In the genomic region with DNA sequence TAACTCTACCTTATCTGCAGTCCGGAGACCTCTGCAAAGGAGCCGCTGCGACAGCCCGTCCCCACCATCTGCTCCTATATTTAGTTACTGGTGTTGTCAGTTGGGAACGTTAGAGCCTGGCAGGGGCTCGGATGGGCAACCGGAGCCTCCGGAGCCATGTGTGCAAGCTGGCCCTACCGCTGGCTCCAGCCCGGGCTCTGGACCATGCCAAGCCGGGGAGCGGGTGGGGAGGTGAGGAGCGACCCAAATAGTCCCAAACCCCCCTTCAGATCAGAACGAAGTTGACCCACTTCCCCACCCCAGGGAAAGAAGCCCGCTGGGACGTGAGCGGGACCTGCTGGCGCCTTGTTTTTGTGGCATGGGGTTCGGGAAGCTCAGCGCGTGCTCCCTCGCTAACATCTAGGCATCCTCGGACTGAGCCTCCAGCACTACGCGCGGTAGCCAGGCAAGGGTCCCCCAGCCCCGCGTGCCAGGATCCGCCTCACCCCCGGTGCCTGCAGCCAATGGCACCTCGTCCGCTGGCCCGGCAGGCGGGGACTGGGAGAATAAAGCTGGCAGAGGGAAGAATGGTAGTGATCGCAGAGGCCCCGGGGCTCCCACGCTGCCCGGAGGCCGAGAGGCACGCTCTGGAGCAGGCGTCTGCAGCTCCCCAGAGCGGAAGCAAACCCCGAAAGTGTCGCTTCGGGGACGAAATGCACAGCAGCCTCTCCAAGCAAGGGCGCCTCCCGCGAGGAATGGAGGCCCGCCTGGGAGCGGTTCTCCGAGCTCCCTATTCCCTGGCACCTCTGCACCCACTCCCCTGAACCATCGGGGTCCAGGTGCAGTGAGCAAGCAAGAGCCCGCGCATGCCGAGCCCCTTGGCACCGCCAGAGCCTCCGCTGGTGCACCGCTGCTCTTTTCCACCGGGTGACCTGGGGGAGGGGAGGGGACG, we compare ENCODE assay signal across 1 cellular context.
TF ChIP-seq lines count a peak whose summit lies in the region.

No MANE protein-coding gene starts in this region.

TF ChIP-seq in K562, 482 proteins besides CTCF, POLR2A, EP300 and RAD21 (continued from another document and continues in another):
- TF ChIP-seq REST (CRISPR knock-in tag; IDR thresholded peaks at IDR 0.05; ENCODE audit: low read depth) (no peak), ZNF133 (CRISPR knock-in tag; IDR thresholded peaks at IDR 0.05) (no peak), HOMEZ (CRISPR knock-in tag; IDR thresholded peaks at IDR 0.05) (no peak; the same call in 1 of the 2 replicates), C11orf30 (IDR thresholded peaks at IDR 0.05; ENCODE audit: low read depth) (no peak), MEF2A (IDR thresholded peaks at IDR 0.05; ENCODE audit: control insufficient read depth, low read depth, low read length) (no peak), ZBTB49 (CRISPR knock-in tag; IDR thresholded peaks at IDR 0.05; ENCODE audit: borderline replicate concordance) (no peak), ZKSCAN1 (IDR thresholded peaks at IDR 0.05; ENCODE audit: low read depth, low read length) (no peak), MGA (IDR thresholded peaks at IDR 0.05) (0 out of 2 replicates have a peak, but pooled peaks have one; percentile 60), BRD4 (IDR thresholded peaks at IDR 0.05) (no peak), THRA (IDR thresholded peaks at IDR 0.05) (no peak), SMARCC2 (IDR thresholded peaks at IDR 0.05; ENCODE audit: low read depth) (no peak), HMGN3 (IDR thresholded peaks at IDR 0.05; ENCODE audit: borderline replicate concordance, extremely low read depth, insufficient read length, low read depth, low read length) (peak; percentile 21), GABPB1 (CRISPR knock-in tag; IDR thresholded peaks at IDR 0.05) (no peak), ZEB2 (IDR thresholded peaks at IDR 0.05) (no peak), RBFOX2 (IDR thresholded peaks at IDR 0.05; ENCODE audit: low read depth, low read length) (no peak), ZNF561 (CRISPR knock-in tag; conservative IDR thresholded peaks at IDR 0.05) (no peak), BCOR (IDR thresholded peaks at IDR 0.05) (peak; percentile 47; the same call in 1 of the 2 replicates), EP400 (IDR thresholded peaks at IDR 0.05) (no peak), RBM25 (IDR thresholded peaks at IDR 0.05; ENCODE audit: low read depth, low read length, severe bottlenecking) (no peak), MIER1 (IDR thresholded peaks at IDR 0.05; ENCODE audit: low read depth) (0 out of 2 replicates have a peak, but pooled peaks have one; percentile 35), ZNF717 (CRISPR knock-in tag; IDR thresholded peaks at IDR 0.05) (no peak)
- TF ChIP-seq, protein P1, sequence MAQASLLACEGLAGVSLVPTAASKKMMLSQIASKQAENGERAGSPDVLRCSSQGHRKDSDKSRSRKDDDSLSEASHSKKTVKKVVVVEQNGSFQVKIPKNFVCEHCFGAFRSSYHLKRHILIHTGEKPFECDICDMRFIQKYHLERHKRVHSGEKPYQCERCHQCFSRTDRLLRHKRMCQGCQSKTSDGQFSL (CRISPR knock-in tag; IDR thresholded peaks at IDR 0.05), result no peak
- TF ChIP-seq, protein P1 (tag; IDR thresholded peaks at IDR 0.05), result no peak
- TF ChIP-seq, protein P2, sequence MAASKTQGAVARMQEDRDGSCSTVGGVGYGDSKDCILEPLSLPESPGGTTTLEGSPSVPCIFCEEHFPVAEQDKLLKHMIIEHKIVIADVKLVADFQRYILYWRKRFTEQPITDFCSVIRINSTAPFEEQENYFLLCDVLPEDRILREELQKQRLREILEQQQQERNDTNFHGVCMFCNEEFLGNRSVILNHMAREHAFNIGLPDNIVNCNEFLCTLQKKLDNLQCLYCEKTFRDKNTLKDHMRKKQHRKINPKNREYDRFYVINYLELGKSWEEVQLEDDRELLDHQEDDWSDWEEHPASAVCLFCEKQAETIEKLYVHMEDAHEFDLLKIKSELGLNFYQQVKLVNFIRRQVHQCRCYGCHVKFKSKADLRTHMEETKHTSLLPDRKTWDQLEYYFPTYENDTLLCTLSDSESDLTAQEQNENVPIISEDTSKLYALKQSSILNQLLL (CRISPR knock-in tag; IDR thresholded peaks at IDR 0.05; ENCODE audit: borderline replicate concordance), result no peak
